ENCODE assay signal across 19 cellular contexts in the genomic region with DNA sequence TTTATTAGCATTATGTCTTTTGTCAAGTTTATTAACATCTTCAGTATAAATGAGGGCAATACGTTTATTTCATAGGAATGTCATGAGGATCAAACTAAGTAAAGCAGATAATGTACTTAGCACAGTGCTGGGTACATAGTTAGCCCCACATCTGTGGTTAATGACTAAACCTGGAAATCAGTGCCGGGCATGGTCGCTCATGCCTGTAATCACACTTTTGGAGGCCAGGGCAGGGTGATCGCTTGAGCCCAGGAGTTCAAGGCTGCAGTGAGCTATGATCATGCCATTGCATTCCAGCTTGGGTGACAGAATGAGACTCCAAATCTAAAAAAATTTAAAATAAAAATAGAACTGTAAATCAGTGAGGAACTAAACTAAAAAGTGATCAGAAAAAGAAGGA. TPM values are rescaled to one million over a fixed set of nuclear protein-coding genes. Genes with fewer than 3 reads are reported as not detected.
A peak's percentile ranks its signal among the peaks of the same experiment; 100 is the strongest.
DNase-seq lines count a peak whose midpoint lies in the region; ATAC-seq and TF ChIP-seq lines count a peak whose summit lies in the region.
"Had no signal": no experiment of that assay in that cellular context is flagged by ENCODE, and none has a peak within 500 bp of the region (broad histone marks: within the 10 kb centered on the region; RNA-seq: fewer than 3 reads in every experiment).

No MANE protein-coding gene starts in this region.

- H3K9me2 ChIP-seq in OCI-LY7 (ENCODE audit: insufficient read depth, low read length): no peaks in the 10 kb centered on the region

- peaks cover 23% of the 10 kb centered on the region; the same call in 1 of the 2 replicates for H3K9me3 ChIP-seq in OCI-LY7 (ENCODE audit: low read length)
- H3K9me3 ChIP-seq: A549, MG63 had no signal

- H3K36me3 ChIP-seq in OCI-LY7 (ENCODE audit: insufficient read depth, low read length): no peaks in the 10 kb centered on the region; the same call in 1 of the 2 replicates
- H3K36me3 ChIP-seq: MG63 had no signal

- H3K4me3 ChIP-seq in GM12865 (ENCODE audit: low read depth, low read length) (no peak overlapping the region), OCI-LY7 (ENCODE audit: low read depth, low read length, poor library complexity, severe bottlenecking) (no peak overlapping the region)
- H3K4me3 ChIP-seq: A549, MG63, PC-9 had no signal

- peak overlapping the region; percentile 33 for H3K27ac Mint-ChIP-seq in stimulated activated effector memory CD8-positive, alpha-beta T cell treated with anti-CD3 and anti-CD28 coated beads, Interleukin-12 subunit alpha, Interleukin-12 subunit beta, amount 100 ng/mL, for 72 hours

- intact Hi-C loops in OCI-LY7 (cut with micrococcal nuclease; ENCODE audit: unreplicated experiment): no loop called here

- peaks cover 7% of the 10 kb centered on the region for H3K36me3 Mint-ChIP-seq in stimulated activated effector memory CD8-positive, alpha-beta T cell treated with anti-CD3 and anti-CD28 coated beads, Interleukin-12 subunit alpha, Interleukin-12 subunit beta, amount 100 ng/mL, for 72 hours

- POLR2A ChIA-PET in OCI-LY7 (lab: Charles Lee): interaction anchor here (1.2 kb wide), 1 partner anchor 48 kb away, joined by 4 read pairs; no protein-coding TSS in a partner anchor

- TF ChIP-seq CTCF in GM12865 (IDR thresholded peaks at IDR 0.05; ENCODE audit: insufficient read depth, low read depth, low read length, missing control alignments) (no peak), OCI-LY7 (conservative IDR thresholded peaks at IDR 0.05; ENCODE audit: low read length) (no peak)

- CTCF ChIA-PET in OCI-LY7 (lab: Charles Lee; ENCODE audit: unreplicated experiment): no interaction called here

- no peak overlapping the region for H2AFZ ChIP-seq in OCI-LY7 (ENCODE audit: low read length)
- H2AFZ ChIP-seq: PC-9 had no signal

- BruUV-seq in OCI-LY7 (replicated peaks; lab: Mats Ljungman, UMichigan): no TSS peak

- H3K9me3 Mint-ChIP-seq in stimulated activated effector memory CD8-positive, alpha-beta T cell treated with anti-CD3 and anti-CD28 coated beads, Interleukin-12 subunit alpha, Interleukin-12 subunit beta, amount 100 ng/mL, for 72 hours: peaks cover 4% of the 10 kb centered on the region

- peak; percentile 28 for DNase-seq in GM12865 (ENCODE audit: low read depth)
- DNase-seq in OCI-LY7 (ENCODE audit: low spot score): peak; percentile 42
- peak; percentile 53 for DNase-seq in kidney tubule cell (ENCODE audit: low spot score)
- no peak for DNase-seq in stimulated activated effector memory CD8-positive, alpha-beta T cell treated with anti-CD3 and anti-CD28 coated beads, Interleukin-12 subunit alpha, Interleukin-12 subunit beta, amount 100 ng/mL, for 72 hours (ENCODE audit: low spot score in 2 of 2)
- DNase-seq in erythroblast (lab: John Stamatoyannopoulos, UW): no peak
- DNase-seq: C1 segment of cervical spinal cord; CD8-positive, alpha-beta memory T cell; Kasumi-1; MG63; NCI-H1092; NCI-H1436 treated with DMSO at 0.1 percent for 48 hours; NCI-H2029; NCI-H345; NCI-H524 treated with DMSO at 0.1 percent for 48 hours; PC-9 had no signal

- no peak for TF ChIP-seq POLR2A in erythroblast (IDR thresholded peaks at IDR 0.05; ENCODE audit: low read length)

- ATAC-seq in stimulated activated effector memory CD8-positive, alpha-beta T cell treated with anti-CD3 and anti-CD28 coated beads, Interleukin-12 subunit alpha, Interleukin-12 subunit beta, amount 100 ng/mL, for 72 hours: no peak
- ATAC-seq in GM21619 (IDR thresholded peaks at IDR 0.05; ENCODE audit: unreplicated experiment): no peak
- ATAC-seq in HG03095 (IDR thresholded peaks at IDR 0.05; ENCODE audit: unreplicated experiment): no peak
- ATAC-seq: A549 had no signal

- H3K4me3 Mint-ChIP-seq in stimulated activated effector memory CD8-positive, alpha-beta T cell treated with anti-CD3 and anti-CD28 coated beads, Interleukin-12 subunit alpha, Interleukin-12 subunit beta, amount 100 ng/mL, for 72 hours: no peak overlapping the region
- H3K4me3 Mint-ChIP-seq: CD8-positive, alpha-beta memory T cell had no signal

- H4K20me1 ChIP-seq in OCI-LY7 (ENCODE audit: insufficient read depth, low read length): no peaks in the 10 kb centered on the region

- no peaks in the 10 kb centered on the region for H3K79me2 ChIP-seq in OCI-LY7 (ENCODE audit: insufficient read depth, low read depth, low read length)

- no peak overlapping the region for H3K27ac ChIP-seq in OCI-LY7 (ENCODE audit: low read depth, low read length, poor library complexity, severe bottlenecking)
- H3K27ac ChIP-seq: A549, PC-9 had no signal

- H3K4me2 ChIP-seq in OCI-LY7 (ENCODE audit: low read length): peak overlapping the region; percentile 29
- H3K4me2 ChIP-seq: A549, PC-9 had no signal

- H3K4me1 ChIP-seq in OCI-LY7 (ENCODE audit: insufficient read depth, low read length, poor library complexity, severe bottlenecking): peaks cover 10% of the 10 kb centered on the region
- H3K4me1 ChIP-seq: A549 had no signal

- no peaks in the 10 kb centered on the region for H3K4me1 Mint-ChIP-seq in stimulated activated effector memory CD8-positive, alpha-beta T cell treated with anti-CD3 and anti-CD28 coated beads, Interleukin-12 subunit alpha, Interleukin-12 subunit beta, amount 100 ng/mL, for 72 hours

RNA-seq across cellular contexts. Expression of a gene that starts 44.8 kb away (rescaled TPM):
- total RNA-seq in OCI-LY7 (2014; rRNA removed; shearing (Covaris generic)): 0.16 and 0.31 TPM in 2 replicates
- 0.31 and 0.32 TPM in 2 replicates for total RNA-seq in OCI-LY7 (2022)
- total RNA-seq: CD8-positive, alpha-beta memory T cell; H4; PC-9 had no signal

Comparison
In these comparisons a context has a peak if more than half of its experiments do, and no peak if none do; other contexts are left out.
1. DNase-seq: peak in GM12865 (single experiment), OCI-LY7 (single experiment) and kidney tubule cell (single experiment); none in stimulated activated effector memory CD8-positive, alpha-beta T cell treated with anti-CD3 and anti-CD28 coated beads, Interleukin-12 subunit alpha, Interleukin-12 subunit beta, amount 100 ng/mL, for 72 hours (0 of 2) and erythroblast (0 of 2).